In genomic region chr6:150514806-150515362, GRCh38 we compare ENCODE assay signal across 1 cellular context.
TF ChIP-seq lines count a peak whose summit lies in the region.

No MANE protein-coding gene starts in this region.

TF ChIP-seq in HEK293, 187 proteins besides CTCF, POLR2A, EP300 and RAD21 (continued from another document):
- TF ChIP-seq, protein P1, sequence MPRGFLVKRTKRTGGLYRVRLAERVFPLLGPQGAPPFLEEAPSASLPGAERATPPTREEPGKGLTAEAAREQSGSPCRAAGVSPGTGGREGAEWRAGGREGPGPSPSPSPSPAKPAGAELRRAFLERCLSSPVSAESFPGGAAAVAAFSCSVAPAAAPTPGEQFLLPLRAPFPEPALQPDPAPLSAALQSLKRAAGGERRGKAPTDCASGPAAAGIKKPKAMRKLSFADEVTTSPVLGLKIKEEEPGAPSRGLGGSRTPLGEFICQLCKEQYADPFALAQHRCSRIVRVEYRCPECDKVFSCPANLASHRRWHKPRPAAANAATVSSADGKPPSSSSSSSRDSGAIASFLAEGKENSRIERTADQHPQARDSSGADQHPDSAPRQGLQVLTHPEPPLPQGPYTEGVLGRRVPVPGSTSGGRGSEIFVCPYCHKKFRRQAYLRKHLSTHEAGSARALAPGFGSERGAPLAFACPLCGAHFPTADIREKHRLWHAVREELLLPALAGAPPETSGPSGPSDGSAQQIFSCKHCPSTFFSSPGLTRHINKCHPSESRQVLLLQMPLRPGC (tag by site-specific recombination; IDR thresholded peaks at IDR 0.05): no peak
- 0 out of 2 replicates have a peak, but pooled peaks have one; percentile 29 for TF ChIP-seq ZNF561 (tag by site-specific recombination; IDR thresholded peaks at IDR 0.05; ENCODE audit: borderline replicate concordance)
- 0 out of 2 replicates have a peak, but pooled peaks have one; percentile 15 for TF ChIP-seq ZNF335 (tag by site-specific recombination; conservative IDR thresholded peaks at IDR 0.05)
- no peak for TF ChIP-seq ZNF223 (tag by site-specific recombination; IDR thresholded peaks at IDR 0.05)
- TF ChIP-seq SETDB1 (IDR thresholded peaks at IDR 0.05; ENCODE audit: insufficient read length, low read length): no peak
- no peak for TF ChIP-seq OVOL3 (tag by site-specific recombination; IDR thresholded peaks at IDR 0.05)
- TF ChIP-seq, protein P2, sequence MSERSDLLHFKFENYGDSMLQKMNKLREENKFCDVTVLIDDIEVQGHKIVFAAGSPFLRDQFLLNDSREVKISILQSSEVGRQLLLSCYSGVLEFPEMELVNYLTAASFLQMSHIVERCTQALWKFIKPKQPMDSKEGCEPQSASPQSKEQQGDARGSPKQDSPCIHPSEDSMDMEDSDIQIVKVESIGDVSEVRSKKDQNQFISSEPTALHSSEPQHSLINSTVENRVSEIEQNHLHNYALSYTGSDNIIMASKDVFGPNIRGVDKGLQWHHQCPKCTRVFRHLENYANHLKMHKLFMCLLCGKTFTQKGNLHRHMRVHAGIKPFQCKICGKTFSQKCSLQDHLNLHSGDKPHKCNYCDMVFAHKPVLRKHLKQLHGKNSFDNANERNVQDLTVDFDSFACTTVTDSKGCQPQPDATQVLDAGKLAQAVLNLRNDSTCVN (tag by site-specific recombination; optimal IDR thresholded peaks at IDR 0.05): no peak
- TF ChIP-seq, protein P3, sequence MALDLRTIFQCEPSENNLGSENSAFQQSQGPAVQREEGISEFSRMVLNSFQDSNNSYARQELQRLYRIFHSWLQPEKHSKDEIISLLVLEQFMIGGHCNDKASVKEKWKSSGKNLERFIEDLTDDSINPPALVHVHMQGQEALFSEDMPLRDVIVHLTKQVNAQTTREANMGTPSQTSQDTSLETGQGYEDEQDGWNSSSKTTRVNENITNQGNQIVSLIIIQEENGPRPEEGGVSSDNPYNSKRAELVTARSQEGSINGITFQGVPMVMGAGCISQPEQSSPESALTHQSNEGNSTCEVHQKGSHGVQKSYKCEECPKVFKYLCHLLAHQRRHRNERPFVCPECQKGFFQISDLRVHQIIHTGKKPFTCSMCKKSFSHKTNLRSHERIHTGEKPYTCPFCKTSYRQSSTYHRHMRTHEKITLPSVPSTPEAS (tag by site-specific recombination; IDR thresholded peaks at IDR 0.05): 0 out of 2 replicates have a peak, but pooled peaks have one; percentile 5
- TF ChIP-seq KLF16 (tag by site-specific recombination; IDR thresholded peaks at IDR 0.05): no peak
- TF ChIP-seq ZNF776 (tag by site-specific recombination; IDR thresholded peaks at IDR 0.05; ENCODE audit: borderline replicate concordance): no peak
- no peak for TF ChIP-seq ZNF560 (tag by site-specific recombination; IDR thresholded peaks at IDR 0.05; ENCODE audit: borderline replicate concordance)
- TF ChIP-seq ZFHX2 (tag by site-specific recombination; conservative IDR thresholded peaks at IDR 0.05): peak; percentile 58
- TF ChIP-seq ZNF843 (tag by site-specific recombination; IDR thresholded peaks at IDR 0.05): peak; percentile 36; the same call in 1 of the 2 replicates
- TF ChIP-seq SP7 (tag by site-specific recombination; IDR thresholded peaks at IDR 0.05): peak; percentile 30; the same call in 1 of the 2 replicates
